Comparison of ENCODE assay signal across 19 cellular contexts in genomic region chrX:120207009-120207610, GRCh38. TPM values are rescaled to one million over a fixed set of nuclear protein-coding genes. Genes with fewer than 3 reads are reported as not detected.
DNase-seq lines count a peak whose midpoint lies in the region; ATAC-seq, FAIRE-seq and TF ChIP-seq lines count a peak whose summit lies in the region.
"Had no signal": no experiment of that assay in that cellular context is flagged by ENCODE, and none has a peak within 500 bp of the region (broad histone marks: within the 10 kb centered on the region; RNA-seq: fewer than 3 reads in every experiment).

No MANE protein-coding gene starts in this region.

- no peaks in the 10 kb centered on the region for H3K36me3 ChIP-seq in HepG2 (replicated peaks in 1 of 2; ENCODE audit: control insufficient read depth in 1 of 2, insufficient read depth in 2 of 2, low read length in 2 of 2)

- WGBS in HepG2 (ENCODE audit: low lambda C conversion rate): 83% methylated on average over 3 of the region's 8 CpGs

- TF ChIP-seq CTCF in HepG2 (CRISPR knock-in tag; IDR thresholded peaks at IDR 0.05): no peak

- no peak overlapping the region for H2AFZ ChIP-seq in HepG2 (ENCODE audit: low read length)

- in situ Hi-C loops in HepG2 (cut with HindIII; ENCODE audit: extremely low pct_ligation_motif_present, low pct_unique_long_range_greater_than_20kb): no loop called here

- no peaks in the 10 kb centered on the region for H3K27me3 ChIP-seq in HepG2 (ENCODE audit: control insufficient read depth in 1 of 2, insufficient read depth in 2 of 2, low read length in 2 of 2)

- no peak for TF ChIP-seq EP300 in HepG2 (IDR thresholded peaks at IDR 0.05; ENCODE audit: low read depth in 2 of 2, low read length in 2 of 2)
- TF ChIP-seq EP300 in HepG2 (CRISPR knock-in tag; IDR thresholded peaks at IDR 0.05; ENCODE audit: borderline replicate concordance): no peak

- H3K4me3 ChIP-seq in HepG2 (replicated peaks in 1 of 3; ENCODE audit: insufficient read depth in 1 of 3, low read depth in 2 of 3, low read length in 3 of 3): no peak overlapping the region

- DNase-seq in NCI-H345 (lab: John Stamatoyannopoulos, UW) (peak; percentile 4), NCI-H345 treated with DMSO at 0.1 percent for 48 hours (lab: John Stamatoyannopoulos, UW; ENCODE audit: unreplicated experiment) (no peak), NCI-H69 (lab: John Stamatoyannopoulos, UW) (peak; percentile 1), HepG2 (ENCODE audit: low spot score) (no peak), superior temporal gyrus (ENCODE audit: extremely low spot score) (peak; percentile 38), GM12892 (ENCODE audit: insufficient read length) (no peak), left colon (no peak), NCI-H2171 (lab: John Stamatoyannopoulos, UW) (no peak)
- DNase-seq: C1 segment of cervical spinal cord, HFFc6, IMR-90, Kasumi-1, NCI-H187 treated with DMSO at 0.1 percent for 48 hours, NCI-H510A treated with DMSO at 0.1 percent for 48 hours, SIG-M5 had no signal

- ATAC-seq in HepG2: no peak
- no peak for ATAC-seq in left colon

- no peak for TF ChIP-seq RAD21 in HepG2 (CRISPR knock-in tag; IDR thresholded peaks at IDR 0.05)

- no peaks in the 10 kb centered on the region for H3K79me2 ChIP-seq in HepG2 (ENCODE audit: insufficient read depth, low read length)

- no peak overlapping the region for H3K9ac ChIP-seq in HepG2 (ENCODE audit: insufficient read depth, low read depth, low read length)

- intact Hi-C loops in HepG2 (cut with micrococcal nuclease; ENCODE audit: unreplicated experiment) (no loop called here), left colon (cut with DNase I, micrococcal nuclease) (no loop called here)

- no peak overlapping the region for H3K27ac ChIP-seq in HepG2 (ENCODE audit: extremely low read length, insufficient read depth, low read length)

- FAIRE-seq in HepG2 (lab: Jason Lieb, UNC): peak; percentile 46
- no peak for FAIRE-seq in GM12892 (lab: Jason Lieb, UNC)
- FAIRE-seq: A204.1, H54 had no signal

- no TSS peak for BruUV-seq in HepG2 (replicated peaks; lab: Mats Ljungman, UMichigan)

- no peaks in the 10 kb centered on the region for H4K20me1 ChIP-seq in HepG2 (ENCODE audit: insufficient read depth, low read length)

- no peaks in the 10 kb centered on the region for H3K9me3 ChIP-seq in HepG2 (ENCODE audit: low read length)

- TF ChIP-seq POLR2A in HepG2 (IDR thresholded peaks at IDR 0.05; ENCODE audit: insufficient read depth in 1 of 2, low read depth in 2 of 2, low read length in 2 of 2): no peak
- no peak for TF ChIP-seq POLR2A in GM12892 (IDR thresholded peaks at IDR 0.05; ENCODE audit: low read depth, low read length)

- H3K4me1 ChIP-seq in HepG2 (ENCODE audit: insufficient read depth, low read length): no peaks in the 10 kb centered on the region

- POLR2A ChIA-PET in HepG2 (lab: Yijun Ruan, JAX): no interaction called here

- H3K4me2 ChIP-seq in HepG2 (ENCODE audit: low read depth, low read length): no peak overlapping the region

- CTCF ChIA-PET in HepG2 (lab: Yijun Ruan, JAX; ENCODE audit: low intra/inter-chr PET ratio, low total read pairs): no interaction called here

TF ChIP-seq in HepG2, 621 proteins besides CTCF, POLR2A, EP300 and RAD21:
- TF ChIP-seq ZNF713 (CRISPR knock-in tag; IDR thresholded peaks at IDR 0.05) (no peak), ZSCAN5A (CRISPR knock-in tag; IDR thresholded peaks at IDR 0.05; ENCODE audit: borderline replicate concordance) (no peak), HNF4G (IDR thresholded peaks at IDR 0.05; ENCODE audit: borderline replicate concordance, low read depth, low read length) (no peak), HNF4G (CRISPR knock-in tag; IDR thresholded peaks at IDR 0.05; ENCODE audit: borderline replicate concordance, low read depth) (no peak)

RNA-seq across cellular contexts. Expression of gene ZBTB33, which starts 43.5 kb away (rescaled TPM):
- total RNA-seq in HepG2 (2016; rRNA removed; fragmentation: Illumina TruSeq; extraction: Trizol): 20.2 and 36.2 TPM in 2 replicates
- total RNA-seq in HepG2 (2016; cell fraction: cytosol; rRNA removed; fragmentation: Illumina TruSeq; extraction: Trizol; ENCODE audit: low read depth): 1.4 and 1.7 TPM in 2 replicates
- total RNA-seq in HepG2 (2016; cell fraction: insoluble cytoplasmic fraction; rRNA removed; fragmentation: Illumina TruSeq; extraction: Trizol): 19.7 and 35.0 TPM in 2 replicates
- 7.5 and 8.5 TPM in 2 replicates for total RNA-seq in HepG2 (2016; cell fraction: membrane; rRNA removed; fragmentation: Illumina TruSeq; extraction: Trizol)
- 20.0 and 21.0 TPM in 2 replicates for total RNA-seq in HepG2 (2016; cell fraction: nucleus; rRNA removed; fragmentation: Illumina TruSeq; extraction: Trizol)
- polyA plus RNA-seq in HepG2 (2011; rRNA removed): 5.7 and 6.5 TPM in 2 replicates
- 2.2 and 4.1 TPM in 2 replicates for polyA plus RNA-seq in HepG2 (2011; cell fraction: cytosol; rRNA removed)
- polyA plus RNA-seq in HepG2 (2011; cell fraction: nucleus; rRNA removed): 3.3 and 6.2 TPM in 2 replicates
- polyA plus RNA-seq in HepG2 (2012): 10.2 and 10.9 TPM in 2 replicates
- 0.65 and 0.86 TPM in 2 replicates for polyA plus RNA-seq in HepG2 (2016; cell fraction: cytosol; fragmentation: Illumina TruSeq; extraction: Trizol; ENCODE audit: low read depth)
- polyA plus RNA-seq in HepG2 (2016; cell fraction: insoluble cytoplasmic fraction; fragmentation: Illumina TruSeq; extraction: Trizol; ENCODE audit: low read depth): 29.1 and 30.2 TPM in 2 replicates
- polyA plus RNA-seq in HepG2 (2016; cell fraction: membrane; fragmentation: Illumina TruSeq; extraction: Trizol; ENCODE audit: low read depth): 3.3 and 4.2 TPM in 2 replicates
- polyA plus RNA-seq in HepG2 (2016; cell fraction: nucleus; fragmentation: Illumina TruSeq; extraction: Trizol; ENCODE audit: insufficient read depth, low read depth): 20.6 and 21.7 TPM in 2 replicates
- 7.5 and 15.3 TPM in 2 replicates for polyA minus RNA-seq in HepG2 (2011; rRNA and poly(A)+ RNA removed; ENCODE audit: low replicate concordance)
- 13.4 and 17.0 TPM in 2 replicates for polyA minus RNA-seq in HepG2 (2011; cell fraction: cytosol; rRNA and poly(A)+ RNA removed)
- polyA minus RNA-seq in HepG2 (2011; cell fraction: nucleus; rRNA and poly(A)+ RNA removed): 12.9 and 15.8 TPM in 2 replicates
- 10.7 TPM for polyA plus RNA-seq in GM12892 (2012; ENCODE audit: missing spikeins)
- 10 to 100 TPM in 1 of 2 donors, 1 to 10 TPM in 1; 9.3 to 13.4 TPM for total RNA-seq in left colon

RNA-seq across cellular contexts. Expression of gene RHOXF2, which starts 48.7 kb away (rescaled TPM):
- total RNA-seq in HepG2 (2016; rRNA removed; fragmentation: Illumina TruSeq; extraction: Trizol) (not detected in 2 replicates), left colon (not detected)
- total RNA-seq in HepG2 (2016; cell fraction: cytosol; rRNA removed; fragmentation: Illumina TruSeq; extraction: Trizol; ENCODE audit: low read depth): not detected in 2 replicates
- total RNA-seq in HepG2 (2016; cell fraction: insoluble cytoplasmic fraction; rRNA removed; fragmentation: Illumina TruSeq; extraction: Trizol): not detected in 2 replicates
- total RNA-seq in HepG2 (2016; cell fraction: membrane; rRNA removed; fragmentation: Illumina TruSeq; extraction: Trizol): not detected in 2 replicates
- not detected in 2 replicates for total RNA-seq in HepG2 (2016; cell fraction: nucleus; rRNA removed; fragmentation: Illumina TruSeq; extraction: Trizol)
- polyA plus RNA-seq in HepG2 (2011; rRNA removed): not detected in 2 replicates
- polyA plus RNA-seq in HepG2 (2011; cell fraction: cytosol; rRNA removed): not detected in 2 replicates
- polyA plus RNA-seq in HepG2 (2011; cell fraction: nucleus; rRNA removed): 0.08 TPM in 1 of 2 replicates, not detected in the other
- 0.04 and 0.05 TPM in 2 replicates for polyA plus RNA-seq in HepG2 (2012)
- not detected in 2 replicates for polyA plus RNA-seq in HepG2 (2016; cell fraction: cytosol; fragmentation: Illumina TruSeq; extraction: Trizol; ENCODE audit: low read depth)
- not detected in 2 replicates for polyA plus RNA-seq in HepG2 (2016; cell fraction: insoluble cytoplasmic fraction; fragmentation: Illumina TruSeq; extraction: Trizol; ENCODE audit: low read depth)
- not detected in 2 replicates for polyA plus RNA-seq in HepG2 (2016; cell fraction: membrane; fragmentation: Illumina TruSeq; extraction: Trizol; ENCODE audit: low read depth)
- not detected in 2 replicates for polyA plus RNA-seq in HepG2 (2016; cell fraction: nucleus; fragmentation: Illumina TruSeq; extraction: Trizol; ENCODE audit: insufficient read depth, low read depth)
- polyA minus RNA-seq in HepG2 (2011; rRNA and poly(A)+ RNA removed; ENCODE audit: low replicate concordance): 0.96 TPM in 1 of 2 replicates, not detected in the other
- not detected in 2 replicates for polyA minus RNA-seq in HepG2 (2011; cell fraction: cytosol; rRNA and poly(A)+ RNA removed)
- not detected in 2 replicates for polyA minus RNA-seq in HepG2 (2011; cell fraction: nucleus; rRNA and poly(A)+ RNA removed)
- polyA plus RNA-seq in GM12892 (2012; ENCODE audit: missing spikeins): not detected
- total RNA-seq: HFFc6, HT-29, IMR-90, RPMI7951 had no signal
- polyA plus RNA-seq: IMR-90 had no signal

Comparison
In these comparisons a context has a peak if more than half of its experiments do, and no peak if none do; other contexts are left out.
1. DNase-seq: peak in NCI-H345 (single experiment), NCI-H69 (single experiment) and superior temporal gyrus (single experiment); none in NCI-H345 treated with DMSO at 0.1 percent for 48 hours (single experiment), HepG2 (single experiment), GM12892 (single experiment), left colon (0 of 2) and NCI-H2171 (single experiment).